ENCODE assay signal across 1 cellular context in genomic region chr2:178225011-178225817, GRCh38.
A peak's percentile ranks its signal among the peaks of the same experiment; 100 is the strongest.
TF ChIP-seq lines count a peak whose summit lies in the region.

No MANE protein-coding gene starts in this region.

TF ChIP-seq in HEK293, 187 proteins besides CTCF, POLR2A, EP300 and RAD21 (continued from another document):
- TF ChIP-seq ZBTB8A (tag by site-specific recombination; IDR thresholded peaks at IDR 0.05) (no peak), PBX3 (CRISPR knock-in tag; IDR thresholded peaks at IDR 0.05) (no peak), AEBP2 (tag by site-specific recombination; IDR thresholded peaks at IDR 0.05; ENCODE audit: borderline replicate concordance) (no peak), ZNF518A (tag by site-specific recombination; conservative IDR thresholded peaks at IDR 0.05; ENCODE audit: low read depth) (no peak), ZNF394 (tag by site-specific recombination; IDR thresholded peaks at IDR 0.05; ENCODE audit: borderline replicate concordance) (no peak), REST (tag by site-specific recombination; IDR thresholded peaks at IDR 0.05) (peak; percentile 58; the same call in 1 of the 2 replicates), HOXD13 (CRISPR knock-in tag; IDR thresholded peaks at IDR 0.05; ENCODE audit: borderline replicate concordance) (no peak), ZNF501 (tag by site-specific recombination; IDR thresholded peaks at IDR 0.05) (no peak), EGR2 (tag by site-specific recombination; IDR thresholded peaks at IDR 0.05; ENCODE audit: low read depth) (no peak)
TF ChIP-seq in HEK293: peak in this region for 2.
